27 cellular contexts compared by ENCODE assay signal in genomic region chr3:8143186-8143585, GRCh38.
"Had no signal": no experiment of that assay in that cellular context is flagged by ENCODE, and none has a peak within 500 bp of the region (broad histone marks: within the 10 kb centered on the region; RNA-seq: fewer than 3 reads in every experiment).

No MANE protein-coding gene starts in this region.

- H3K4me1 Mint-ChIP-seq: activated naive CD8-positive, alpha-beta T cell treated with anti-CD3 and anti-CD28 coated beads, Interleukin-2, amount 50 U/mL, for 24 hours; naive B cell; neural crest cell; stimulated activated effector memory CD8-positive, alpha-beta T cell treated with anti-CD3 and anti-CD28 coated beads, Interleukin-12 subunit alpha, Interleukin-12 subunit beta, amount 100 ng/mL, for 72 hours; stimulated activated naive CD8-positive, alpha-beta T cell treated with anti-CD3 and anti-CD28 coated beads, Interleukin-15, amount 100 ng/mL, for 72 hours; T-cell had no signal

- H3K27ac ChIP-seq: ascending aorta, breast epithelium, colonic mucosa, dorsolateral prefrontal cortex, esophagus muscularis mucosa, heart right ventricle, prostate gland, suprapubic skin, tibial nerve had no signal

- H3K27me3 ChIP-seq: ascending aorta, breast epithelium, colonic mucosa, dorsolateral prefrontal cortex, esophagus muscularis mucosa, heart right ventricle, suprapubic skin, tibial nerve had no signal

- H3K27ac Mint-ChIP-seq: activated CD8-positive, alpha-beta T cell treated with anti-CD3 and anti-CD28 coated beads, Interleukin-2, amount 10 ng/mL, durations not matched to agents 7 days and 5 days; activated naive CD8-positive, alpha-beta T cell treated with anti-CD3 and anti-CD28 coated beads, Interleukin-2, amount 50 U/mL, for 24 hours; activated T-helper 1 cell treated with anti-CD3 and anti-CD28 coated beads, Interleukin-12 subunit alpha, Interleukin-12 subunit beta, Interleukin-2, Interleukin-4 antibody, amounts not matched to agents 30 ng/mL and 10 ng/mL and 1 ng/mL, durations not matched to agents 14 hours and 24 hours and 36 hours; effector memory CD8-positive, alpha-beta T cell; naive B cell; stimulated activated effector memory CD8-positive, alpha-beta T cell treated with anti-CD3 and anti-CD28 coated beads, Interleukin-12 subunit alpha, Interleukin-12 subunit beta, amount 100 ng/mL, for 72 hours; T-cell had no signal

- FAIRE-seq: endothelial cell of umbilical vein had no signal

- H3K36me3 ChIP-seq: ascending aorta, breast epithelium, colonic mucosa, esophagus muscularis mucosa, heart right ventricle, prostate gland, suprapubic skin, tibial nerve had no signal

- H3K4me1 ChIP-seq: ascending aorta, breast epithelium, colonic mucosa, esophagus muscularis mucosa, heart right ventricle, prostate gland, suprapubic skin, tibial nerve had no signal

- DNase-seq: activated CD4-positive, alpha-beta T cell treated with anti-CD3 and anti-CD28 coated beads for 1 hour; activated CD4-positive, alpha-beta T cell treated with anti-CD3 and anti-CD28 coated beads, Interleukin-2, amount 50 U/mL, for 1 hour; activated CD8-positive, alpha-beta T cell treated with anti-CD3 and anti-CD28 coated beads, Interleukin-2, amount 10 ng/mL, durations not matched to agents 7 days and 5 days; activated gamma-delta T cell; activated naive CD4-positive, alpha-beta T cell treated with anti-CD3 and anti-CD28 coated beads, Interleukin-2, amount 50 U/mL, for 16 hours; activated naive CD8-positive, alpha-beta T cell treated with anti-CD3 and anti-CD28 coated beads, Interleukin-2, amount 50 U/mL, for 24 hours; colonic mucosa; dorsolateral prefrontal cortex; effector memory CD8-positive, alpha-beta T cell; heart right ventricle; islet precursor cell; left cardiac atrium; naive B cell; right cardiac atrium; stimulated activated CD4-positive, alpha-beta T cell treated with anti-CD3 and anti-CD28 coated beads, Interleukin-1b, Interleukin-23, amount 100 ng/mL, for 48 hours; stimulated activated naive CD8-positive, alpha-beta T cell treated with anti-CD3 and anti-CD28 coated beads, Interleukin-15, amount 100 ng/mL, for 72 hours; T-cell had no signal

- ATAC-seq: activated CD8-positive, alpha-beta T cell treated with anti-CD3 and anti-CD28 coated beads, Interleukin-2, amount 10 ng/mL, durations not matched to agents 7 days and 5 days; activated naive CD8-positive, alpha-beta T cell treated with anti-CD3 and anti-CD28 coated beads, Interleukin-2, amount 50 U/mL, for 24 hours; effector memory CD8-positive, alpha-beta T cell; heart right ventricle; left cardiac atrium; right cardiac atrium; stimulated activated effector memory CD8-positive, alpha-beta T cell treated with anti-CD3 and anti-CD28 coated beads, Interleukin-12 subunit alpha, Interleukin-12 subunit beta, amount 100 ng/mL, for 72 hours; stimulated activated naive CD8-positive, alpha-beta T cell treated with anti-CD3 and anti-CD28 coated beads, Interleukin-15, amount 100 ng/mL, for 72 hours; T-cell had no signal

- H3K9me3 Mint-ChIP-seq: activated naive CD8-positive, alpha-beta T cell treated with anti-CD3 and anti-CD28 coated beads, Interleukin-2, amount 50 U/mL, for 24 hours; activated T-helper 1 cell treated with anti-CD3 and anti-CD28 coated beads, Interleukin-12 subunit alpha, Interleukin-12 subunit beta, Interleukin-2, Interleukin-4 antibody, amounts not matched to agents 30 ng/mL and 10 ng/mL and 1 ng/mL, durations not matched to agents 14 hours and 24 hours and 36 hours; effector memory CD8-positive, alpha-beta T cell; stimulated activated effector memory CD8-positive, alpha-beta T cell treated with anti-CD3 and anti-CD28 coated beads, Interleukin-12 subunit alpha, Interleukin-12 subunit beta, amount 100 ng/mL, for 72 hours; stimulated activated naive CD8-positive, alpha-beta T cell treated with anti-CD3 and anti-CD28 coated beads, Interleukin-15, amount 100 ng/mL, for 72 hours; T-cell had no signal

- H3K4me3 Mint-ChIP-seq: activated CD8-positive, alpha-beta T cell treated with anti-CD3 and anti-CD28 coated beads, Interleukin-2, amount 10 ng/mL, durations not matched to agents 7 days and 5 days; activated naive CD8-positive, alpha-beta T cell treated with anti-CD3 and anti-CD28 coated beads, Interleukin-2, amount 50 U/mL, for 24 hours; activated T-helper 1 cell treated with anti-CD3 and anti-CD28 coated beads, Interleukin-12 subunit alpha, Interleukin-12 subunit beta, Interleukin-2, Interleukin-4 antibody, amounts not matched to agents 30 ng/mL and 10 ng/mL and 1 ng/mL, durations not matched to agents 14 hours and 24 hours and 36 hours; effector memory CD8-positive, alpha-beta T cell; naive B cell; neural crest cell; stimulated activated effector memory CD8-positive, alpha-beta T cell treated with anti-CD3 and anti-CD28 coated beads, Interleukin-12 subunit alpha, Interleukin-12 subunit beta, amount 100 ng/mL, for 72 hours; stimulated activated naive CD8-positive, alpha-beta T cell treated with anti-CD3 and anti-CD28 coated beads, Interleukin-15, amount 100 ng/mL, for 72 hours; T-cell had no signal

- H3K4me3 ChIP-seq: ascending aorta, breast epithelium, colonic mucosa, dorsolateral prefrontal cortex, esophagus muscularis mucosa, heart right ventricle, prostate gland, suprapubic skin, tibial nerve had no signal

- H3K36me3 Mint-ChIP-seq: naive B cell; stimulated activated effector memory CD8-positive, alpha-beta T cell treated with anti-CD3 and anti-CD28 coated beads, Interleukin-12 subunit alpha, Interleukin-12 subunit beta, amount 100 ng/mL, for 72 hours; T-cell had no signal

- H3K9me3 ChIP-seq: ascending aorta, breast epithelium, colonic mucosa, esophagus muscularis mucosa, heart right ventricle, prostate gland, suprapubic skin, tibial nerve had no signal
